In genomic region chr3:50179710-50180109, GRCh38 we compare ENCODE assay signal across 27 cellular contexts. TPM values are rescaled to one million over a fixed set of nuclear protein-coding genes. Genes with fewer than 3 reads are reported as not detected.
"Had no signal": no experiment of that assay in that cellular context is flagged by ENCODE, and none has a peak within 500 bp of the region (broad histone marks: within the 10 kb centered on the region; RNA-seq: fewer than 3 reads in every experiment).

No MANE protein-coding gene starts in this region.

- H3K36me3 ChIP-seq: prostate gland had no signal

- FAIRE-seq: endometrium had no signal

- H3K4me3 ChIP-seq: heart right ventricle, left lung, lung, prostate gland, spleen, thoracic aorta, upper lobe of right lung had no signal

- DNase-seq: activated CD4-positive, alpha-beta memory T cell treated with anti-CD3 and anti-CD28 coated beads, Interleukin-2, amount 10 ng/mL, durations not matched to agents 7 days and 5 days; activated CD4-positive, alpha-beta T cell treated with anti-CD3 and anti-CD28 coated beads for 48 hours; activated CD8-positive, alpha-beta memory T cell treated with anti-CD3 and anti-CD28 coated beads, Interleukin-2, amount 10 ng/mL, durations not matched to agents 7 days and 5 days; activated effector memory CD4-positive, alpha-beta T cell treated with anti-CD3 and anti-CD28 coated beads, Interleukin-2, amount 50 U/mL, for 16 hours; activated naive CD4-positive, alpha-beta T cell treated with anti-CD3 and anti-CD28 coated beads, Interleukin-2, amount 10 ng/mL, durations not matched to agents 7 days and 5 days; activated naive CD8-positive, alpha-beta T cell treated with anti-CD3 and anti-CD28 coated beads, Interleukin-2, amount 50 U/mL, for 24 hours; activated T-cell treated with anti-CD3 and anti-CD28 coated beads for 4 hours; anterior cingulate cortex; foreskin fibroblast; heart right ventricle; left lung; natural killer cell; spleen; stimulated activated CD4-positive, alpha-beta T cell treated with anti-CD3 and anti-CD28 coated beads, Interleukin-4, amount 100 ng/mL, for 1 hour; stimulated activated naive CD4-positive, alpha-beta T cell; T1000; upper lobe of right lung had no signal

- H3K27ac ChIP-seq: heart right ventricle, left lung, prostate gland, spleen, thoracic aorta, upper lobe of right lung had no signal

- ATAC-seq: activated CD8-positive, alpha-beta memory T cell treated with anti-CD3 and anti-CD28 coated beads, Interleukin-2, amount 10 ng/mL, durations not matched to agents 7 days and 5 days; activated naive CD8-positive, alpha-beta T cell treated with anti-CD3 and anti-CD28 coated beads, Interleukin-2, amount 50 U/mL, for 24 hours; heart right ventricle; left lung; natural killer cell; upper lobe of right lung had no signal

- H3K4me1 ChIP-seq: heart right ventricle, left lung, prostate gland had no signal

- H3K9me3 ChIP-seq: heart right ventricle, left lung, prostate gland, spleen, thoracic aorta, upper lobe of right lung had no signal

- H3K27me3 ChIP-seq: heart right ventricle, left lung, spleen, upper lobe of right lung had no signal

RNA-seq across cellular contexts. Expression of gene GNAT1, which starts 11.7 kb away (rescaled TPM):
- total RNA-seq: activated CD4-positive, alpha-beta memory T cell treated with anti-CD3 and anti-CD28 coated beads, Interleukin-2, amount 10 ng/mL, durations not matched to agents 7 days and 5 days; activated CD8-positive, alpha-beta memory T cell treated with anti-CD3 and anti-CD28 coated beads, Interleukin-2, amount 10 ng/mL, durations not matched to agents 7 days and 5 days; cardiac septum; chondrocyte; epithelial cell of proximal tubule; heart right ventricle; kidney epithelial cell; left lung; lung; mesenteric fat pad; natural killer cell; osteocyte; prostate gland; upper lobe of right lung had no signal
- polyA plus RNA-seq: heart right ventricle had no signal

RNA-seq across cellular contexts. Expression of gene SLC38A3, which starts 25.4 kb away (rescaled TPM):
- total RNA-seq: activated CD4-positive, alpha-beta memory T cell treated with anti-CD3 and anti-CD28 coated beads, Interleukin-2, amount 10 ng/mL, durations not matched to agents 7 days and 5 days; activated CD8-positive, alpha-beta memory T cell treated with anti-CD3 and anti-CD28 coated beads, Interleukin-2, amount 10 ng/mL, durations not matched to agents 7 days and 5 days; epithelial cell of proximal tubule; spleen; upper lobe of right lung had no signal
